ENCODE assay signal across 7 cellular contexts in genomic region chr12:94710933-94711332, GRCh38.
DNase-seq lines count a peak whose midpoint lies in the region; ATAC-seq, FAIRE-seq and TF ChIP-seq lines count a peak whose summit lies in the region.

No MANE protein-coding gene starts in this region.

- H3K9ac ChIP-seq in keratinocyte (ENCODE audit: control insufficient read depth, extremely low read depth, insufficient read depth, low read length): no peak overlapping the region

- H3K27ac ChIP-seq in keratinocyte (ENCODE audit: control insufficient read depth, insufficient read depth, low read length): no peak overlapping the region

- no peaks in the 10 kb centered on the region for H3K79me2 ChIP-seq in keratinocyte (ENCODE audit: control insufficient read depth, insufficient read depth, low read length)

- no peaks in the 10 kb centered on the region for H3K36me3 ChIP-seq in keratinocyte (ENCODE audit: control insufficient read depth in 2 of 2, extremely low read depth in 1 of 2, insufficient read depth in 2 of 2, low read length in 2 of 2)

- no peak overlapping the region for H3K4me3 ChIP-seq in keratinocyte (ENCODE audit: control insufficient read depth in 2 of 3, extremely low read depth in 1 of 3, insufficient read depth in 2 of 3, low read depth in 1 of 3, low read length in 3 of 3)

- H4K20me1 ChIP-seq in keratinocyte (ENCODE audit: control insufficient read depth, extremely low read depth, insufficient read depth, low read length): no peaks in the 10 kb centered on the region

- H3K9me1 ChIP-seq in keratinocyte (ENCODE audit: control insufficient read depth, extremely low read depth, insufficient read depth, low read length): no peaks in the 10 kb centered on the region

- peak; percentile 36 to 79 (median 39) for TF ChIP-seq CTCF in keratinocyte (optimal IDR thresholded peaks at IDR 0.05 in 1 of 3, IDR thresholded peaks at IDR 0.05 in 1 of 3, conservative IDR thresholded peaks at IDR 0.05 in 1 of 3; ENCODE audit: extremely low read depth in 1 of 3, insufficient read depth in 2 of 3, low read length in 3 of 3)

- in situ Hi-C loops in G401 (cut with HindIII; ENCODE audit: low sequenced_read_pairs): no loop called here

- FAIRE-seq in HTR-8/SVneo (lab: Jason Lieb, UNC): no peak
- FAIRE-seq in keratinocyte (lab: Jason Lieb, UNC): no peak

- dilution Hi-C loops in keratinocyte (cut with MboI; ENCODE audit: extremely low pct_ligation_motif_present, low sequenced_read_pairs): no loop called here

- no peaks in the 10 kb centered on the region for H3K27me3 ChIP-seq in keratinocyte (ENCODE audit: control insufficient read depth, extremely low read depth, insufficient read depth, low read length)

- H3K4me1 ChIP-seq in keratinocyte (ENCODE audit: control insufficient read depth, extremely low read depth, insufficient read depth, low read length): peaks cover 9% of the 10 kb centered on the region

- no peaks in the 10 kb centered on the region for H3K9me3 ChIP-seq in keratinocyte (ENCODE audit: control insufficient read depth, low read depth, low read length)

- no peak for ATAC-seq in GM19463 (IDR thresholded peaks at IDR 0.05; ENCODE audit: unreplicated experiment)
- ATAC-seq in GM21515 (IDR thresholded peaks at IDR 0.05; ENCODE audit: unreplicated experiment): no peak

- no peak overlapping the region for H2AFZ ChIP-seq in keratinocyte (ENCODE audit: control insufficient read depth, low read length)

- no peak overlapping the region for H3K4me2 ChIP-seq in keratinocyte (ENCODE audit: control insufficient read depth, extremely low read depth, insufficient read depth, low read depth, low read length)

- peak; percentile 17 for DNase-seq in G401 (ENCODE audit: low spot score)
- peak; percentile 28 for DNase-seq in HTR-8/SVneo (ENCODE audit: insufficient read length, low spot score)
- peak; percentile 39 for DNase-seq in activated CD4-positive, alpha-beta T cell treated with anti-CD3 and anti-CD28 coated beads for 48 hours
- DNase-seq in keratinocyte (ENCODE audit: low read depth, low spot score): no peak
- DNase-seq in NCI-H2029 treated with DMSO at 0.1 percent for 48 hours (lab: John Stamatoyannopoulos, UW): no peak

Comparison
In these comparisons a context has a peak if more than half of its experiments do, and no peak if none do; other contexts are left out.
1. DNase-seq: peak in G401 (single experiment), HTR-8/SVneo (single experiment) and activated CD4-positive, alpha-beta T cell treated with anti-CD3 and anti-CD28 coated beads for 48 hours (single experiment); none in keratinocyte (single experiment) and NCI-H2029 treated with DMSO at 0.1 percent for 48 hours (single experiment).